19 cellular contexts compared by ENCODE assay signal in genomic region chr5:180068519-180069090, GRCh38. TPM values are rescaled to one million over a fixed set of nuclear protein-coding genes. Genes with fewer than 3 reads are reported as not detected.
A peak's percentile ranks its signal among the peaks of the same experiment; 100 is the strongest.
DNase-seq lines count a peak whose midpoint lies in the region; ATAC-seq, FAIRE-seq and TF ChIP-seq lines count a peak whose summit lies in the region.
"Had no signal": no experiment of that assay in that cellular context is flagged by ENCODE, and none has a peak within 500 bp of the region (broad histone marks: within the 10 kb centered on the region; RNA-seq: fewer than 3 reads in every experiment).

No MANE protein-coding gene starts in this region.

- no peak overlapping the region for H3K4me3 Mint-ChIP-seq in Caco-2 (ENCODE audit: unreplicated experiment)

- no peak overlapping the region for H3K14ac ChIP-seq in H1 (ENCODE audit: insufficient read length)

- no peak overlapping the region for H2BK15ac ChIP-seq in H1 (ENCODE audit: low read length)

- H3K79me2 ChIP-seq in PC-9 (ENCODE audit: low read depth) (peaks cover 36% of the 10 kb centered on the region), H1 (ENCODE audit: control insufficient read depth in 1 of 2, insufficient read depth in 2 of 2, low read length in 2 of 2) (peaks cover 21 to 77% of the 10 kb centered on the region in 2 experiments)

- no peak overlapping the region for H4K8ac ChIP-seq in H1 (ENCODE audit: extremely low read depth, insufficient read depth, low read length)

- no peak overlapping the region for H3K27ac Mint-ChIP-seq in Caco-2 (ENCODE audit: unreplicated experiment)
- H3K27ac Mint-ChIP-seq: activated T-helper 17 cell treated with anti-CD3 and anti-CD28 coated beads, Interleukin-2, amount 50 U/mL, for 72 hours had no signal

- no peak overlapping the region for H2AK5ac ChIP-seq in H1 (ENCODE audit: low read depth, low read length)

- H3F3A ChIP-seq in PC-9 (ENCODE audit: insufficient read depth, low read depth), result no peaks in the 10 kb centered on the region

- TF ChIP-seq POLR2A in H1 (IDR thresholded peaks at IDR 0.05; ENCODE audit: control extremely low read depth in 1 of 2, low read depth in 2 of 2, low read length in 2 of 2), result no peak

- CTCF ChIA-PET in PC-9 (lab: Charles Lee), result no interaction called here
- CTCF ChIA-PET in H1 (lab: Charles Lee; ENCODE audit: partially characterized antibody), result interaction anchor here (1.2 to 1.7 kb wide), 3 partner anchors 13 to 47 kb away, joined by 3 to 5 read pairs (median 3); no protein-coding TSS in a partner anchor
- CTCF ChIA-PET in Caco-2 (lab: Charles Lee), result no interaction called here

- FAIRE-seq in H1 (lab: Jason Lieb, UNC), result no peak
- FAIRE-seq: bronchial epithelial cell had no signal

- H3K23me2 ChIP-seq in H1 (ENCODE audit: low read depth, low read length), result peaks cover 14% of the 10 kb centered on the region

- H3K9me3 Mint-ChIP-seq in Caco-2 (ENCODE audit: unreplicated experiment), result no peaks in the 10 kb centered on the region
- H3K9me3 Mint-ChIP-seq: activated T-helper 17 cell treated with anti-CD3 and anti-CD28 coated beads, Interleukin-2, amount 50 U/mL, for 72 hours had no signal

- no peaks in the 10 kb centered on the region for H3K9me2 ChIP-seq in PC-9 (ENCODE audit: insufficient read depth)
- H3K9me2 ChIP-seq: SK-N-SH had no signal

- H3K27me3 ChIP-seq in PC-9 (ENCODE audit: insufficient read depth, low read depth) (no peaks in the 10 kb centered on the region), H1 (replicated peaks in 1 of 4; ENCODE audit: control insufficient read depth in 3 of 4, extremely low read depth in 1 of 4, insufficient read depth in 3 of 4, low read length in 3 of 4) (peaks cover 6 to 15% (median 12%) of the 10 kb centered on the region in 4 experiments), neuron (ENCODE audit: insufficient read depth, low read length) (no peaks in the 10 kb centered on the region), Caco-2 (replicated peaks; ENCODE audit: control insufficient read depth, insufficient read depth, low read length) (no peaks in the 10 kb centered on the region; the same call in 1 of the 2 replicates)
- H3K27me3 ChIP-seq: sigmoid colon, upper lobe of right lung had no signal

- H3K23ac ChIP-seq in H1 (ENCODE audit: insufficient read length), result no peak overlapping the region

- no peak overlapping the region for H3K56ac ChIP-seq in H1 (replicated peaks; ENCODE audit: insufficient read length, low read depth, low read length)

- H2BK5ac ChIP-seq in H1 (ENCODE audit: low read depth, low read length), result no peak overlapping the region

- no peak for ATAC-seq in sciatic nerve
- ATAC-seq: activated T-helper 17 cell treated with anti-CD3 and anti-CD28 coated beads, Interleukin-2, amount 50 U/mL, for 72 hours; left colon; stimulated activated naive CD8-positive, alpha-beta T cell treated with anti-CD3 and anti-CD28 coated beads, Interleukin-15, Interleukin-2, amounts not matched to agents 100 U/mL and 50 U/mL, for 24 hours; upper lobe of right lung had no signal

- H3K36me3 ChIP-seq in PC-9 (ENCODE audit: low read depth), result no peaks in the 10 kb centered on the region
- peaks cover 0 to 5% (median 0%) of the 10 kb centered on the region in 4 experiments; a peak in 1 of 8 replicates for H3K36me3 ChIP-seq in H1 (ENCODE audit: control insufficient read depth in 2 of 4, insufficient read depth in 4 of 4, low read length in 3 of 4)
- no peaks in the 10 kb centered on the region for H3K36me3 ChIP-seq in neuron (ENCODE audit: insufficient read depth, low read length)
- H3K36me3 ChIP-seq in Caco-2 (ENCODE audit: control insufficient read depth, insufficient read depth, low read length), result no peaks in the 10 kb centered on the region
- H3K36me3 ChIP-seq: sigmoid colon, upper lobe of right lung had no signal

- intact Hi-C loops in PC-9 (cut with micrococcal nuclease; ENCODE audit: unreplicated experiment), result no loop called here
- intact Hi-C loops in Caco-2 (cut with micrococcal nuclease; ENCODE audit: unreplicated experiment), result no loop called here
- intact Hi-C loops in sciatic nerve (cut with DNase I), result no loop called here

- H2BK20ac ChIP-seq in H1 (ENCODE audit: low read length), result no peak overlapping the region

- peak overlapping the region; percentile 55 for H4K5ac ChIP-seq in H1 (ENCODE audit: insufficient read length, low read depth, low read length)

- 71 to 100% methylated on average over 1 to 6 of the region's 6 CpGs for WGBS in H1 (ENCODE audit: extremely low coverage in 1 of 2, insufficient coverage in 1 of 2, insufficient read length in 1 of 2, insufficient replicate concordance in 2 of 2, low coverage in 1 of 2, low lambda C conversion rate in 2 of 2, missing lambda C conversion rate in 1 of 2), 2 experiments

- H3K9me3 ChIP-seq in PC-9 (ENCODE audit: insufficient read depth, low read depth) (peaks cover 7% of the 10 kb centered on the region; the same call in 1 of the 2 replicates), H1 (ENCODE audit: insufficient read depth in 2 of 2, low read depth in 1 of 2, low read length in 1 of 2) (peaks cover 8 to 12% of the 10 kb centered on the region in 2 experiments), neuron (ENCODE audit: low read length) (peaks cover 10% of the 10 kb centered on the region), Caco-2 (peaks cover 5% of the 10 kb centered on the region; the same call in 1 of the 2 replicates)
- H3K9me3 ChIP-seq: sigmoid colon, SK-N-SH, upper lobe of right lung had no signal

- no peak overlapping the region for H2BK12ac ChIP-seq in H1 (ENCODE audit: low read depth, low read length)

- H3K18ac ChIP-seq in H1 (ENCODE audit: extremely low read depth, low read length), result no peak overlapping the region

- DNase-seq in G401 (ENCODE audit: low spot score) (peak; percentile 25), PC-9 (no peak), H1 (ENCODE audit: low read depth in 1 of 2, low spot score in 2 of 2) (no peak), Caco-2 (no peak), LoVo (ENCODE audit: low spot score) (no peak), sciatic nerve (ENCODE audit: low spot score) (no peak), cerebellar nuclear complex (lab: John Stamatoyannopoulos, UW) (no peak)
- DNase-seq: activated CD4-positive, CD25-positive, alpha-beta regulatory T cell treated with anti-CD3 and anti-CD28 coated beads, Interleukin-2, amount 50 U/mL, for 72 hours; H7; Karpas-422; left colon; NCI-H2171; sigmoid colon; SK-N-SH; stimulated activated naive CD8-positive, alpha-beta T cell treated with anti-CD3 and anti-CD28 coated beads, Interleukin-15, Interleukin-2, amounts not matched to agents 100 U/mL and 50 U/mL, for 24 hours; upper lobe of right lung had no signal

- TF ChIP-seq RAD21 in H1 (IDR thresholded peaks at IDR 0.05 in 1 of 2, conservative IDR thresholded peaks at IDR 0.05 in 1 of 2; ENCODE audit: low read depth in 2 of 2, low read length in 2 of 2), result no peak

- H4K91ac ChIP-seq in H1 (replicated peaks; ENCODE audit: insufficient read length, low read length), result no peak overlapping the region

- no peak overlapping the region for H3K4ac ChIP-seq in H1 (replicated peaks; ENCODE audit: insufficient read length, low read depth, low read length)

- no peak overlapping the region for H2AFZ ChIP-seq in PC-9
- no peak overlapping the region for H2AFZ ChIP-seq in H1 (ENCODE audit: low read length)
- no peak overlapping the region for H2AFZ ChIP-seq in neuron (ENCODE audit: low read depth, low read length)

- H4K20me1 ChIP-seq in PC-9 (ENCODE audit: insufficient read depth) (no peaks in the 10 kb centered on the region; the same call in none of the 2 replicates), H1 (replicated peaks in 1 of 2; ENCODE audit: control insufficient read depth in 1 of 2, insufficient read depth in 2 of 2, low read length in 2 of 2) (peaks cover 2 to 10% of the 10 kb centered on the region in 2 experiments)

- H3K4me3 ChIP-seq in PC-9 (no peak overlapping the region), H1 (ENCODE audit: extremely low read depth in 1 of 4, insufficient read depth in 2 of 4, low read depth in 3 of 4, low read length in 4 of 4) (peak overlapping the region in 1 of 4 experiments; percentile 93; a peak in 2 of 8 replicates), neuron (ENCODE audit: low read length) (peak overlapping the region; percentile 78), Caco-2 (ENCODE audit: low read depth, low read length) (no peak overlapping the region)

- TF ChIP-seq CTCF in PC-9 (conservative IDR thresholded peaks at IDR 0.05), result no peak
- no peak for TF ChIP-seq CTCF in H1 (IDR thresholded peaks at IDR 0.05; ENCODE audit: control extremely low read depth in 1 of 3, insufficient read depth in 1 of 3, low read depth in 1 of 3, low read length in 3 of 3)
- TF ChIP-seq CTCF in Caco-2 (IDR thresholded peaks at IDR 0.05; ENCODE audit: insufficient read depth in 1 of 2, low read depth in 1 of 2, low read length in 1 of 2, severe bottlenecking in 1 of 2, unreplicated experiment in 1 of 2), result no peak

- H3K4me1 Mint-ChIP-seq in Caco-2 (ENCODE audit: low read depth, unreplicated experiment), result peaks cover 6% of the 10 kb centered on the region
- H3K4me1 Mint-ChIP-seq: activated T-helper 17 cell treated with anti-CD3 and anti-CD28 coated beads, Interleukin-2, amount 50 U/mL, for 72 hours had no signal

- BruUV-seq in PC-9 (replicated peaks; lab: Mats Ljungman, UMichigan) (no TSS peak), Caco-2 (replicated peaks; lab: Mats Ljungman, UMichigan) (no TSS peak)

- in situ Hi-C loops in G401 (cut with HindIII; ENCODE audit: low sequenced_read_pairs), result no loop called here

- H3K4me2 ChIP-seq in PC-9 (peak overlapping the region; percentile 92; the same call in 1 of the 2 replicates), H1 (ENCODE audit: insufficient read depth in 1 of 2, low read depth in 2 of 2, low read length in 2 of 2) (peak overlapping the region; percentile 29 to 88; a peak in 3 of 4 replicates)

- H3K79me1 ChIP-seq in H1 (ENCODE audit: low read depth, low read length), result peaks cover 6% of the 10 kb centered on the region

- H3K27ac ChIP-seq in PC-9, result no peak overlapping the region
- H3K27ac ChIP-seq in H1 (ENCODE audit: low read depth, low read length), result no peak overlapping the region
- H3K27ac ChIP-seq: sigmoid colon, upper lobe of right lung had no signal

- TF ChIP-seq EP300 in H1 (IDR thresholded peaks at IDR 0.05; ENCODE audit: borderline replicate concordance in 1 of 2, low read depth in 2 of 2, low read length in 2 of 2), result no peak

- no peak overlapping the region for H2BK120ac ChIP-seq in H1 (replicated peaks; ENCODE audit: low read depth, low read length)

- peaks cover 4% of the 10 kb centered on the region for H3K27me3 Mint-ChIP-seq in Caco-2 (ENCODE audit: insufficient read depth, unreplicated experiment)
- H3K27me3 Mint-ChIP-seq: activated T-helper 17 cell treated with anti-CD3 and anti-CD28 coated beads, Interleukin-2, amount 50 U/mL, for 72 hours had no signal

- H3K4me1 ChIP-seq in PC-9 (replicated peaks; ENCODE audit: insufficient read depth) (peaks cover 20% of the 10 kb centered on the region), H1 (replicated peaks in 1 of 4; ENCODE audit: control insufficient read depth in 3 of 4, insufficient read depth in 4 of 4, low read length in 3 of 4) (peaks cover 2 to 11% (median 8%) of the 10 kb centered on the region in 4 experiments; a peak in 4 of 7 replicates), neuron (ENCODE audit: insufficient read depth, low read length) (peaks cover 30% of the 10 kb centered on the region), Caco-2 (peaks cover 12% of the 10 kb centered on the region; the same call in 1 of the 2 replicates)

- H3K36me3 Mint-ChIP-seq in Caco-2 (ENCODE audit: insufficient read depth, unreplicated experiment), result peaks cover 15% of the 10 kb centered on the region

- POLR2A ChIA-PET in PC-9 (lab: Charles Lee; ENCODE audit: unreplicated experiment), result no interaction called here
- POLR2A ChIA-PET in H1 (lab: Charles Lee; ENCODE audit: partially characterized antibody), result interaction anchor here (1.0 to 1.4 kb wide), 2 partner anchors 15 to 39 kb away, joined by 3 to 4 read pairs; no protein-coding TSS in a partner anchor
- POLR2A ChIA-PET in Caco-2 (lab: Charles Lee), result no interaction called here

- H3K9ac ChIP-seq in H1 (replicated peaks in 1 of 4; ENCODE audit: extremely low read depth in 1 of 4, low read depth in 3 of 4, low read length in 3 of 4), result no peak overlapping the region
- H3K9ac ChIP-seq: SK-N-SH had no signal

RNA-seq across cellular contexts. Expression of gene RNF130, which starts 3.0 kb away (rescaled TPM):
- total RNA-seq in G401 (2014; rRNA removed; shearing (Covaris generic)), result 54.9 and 67.9 TPM in 2 replicates
- total RNA-seq in PC-9 (2021) (49.6 and 52.9 TPM in 2 replicates), Caco-2 (2022) (30.2 and 34.5 TPM in 2 replicates), sciatic nerve (118 TPM)
- total RNA-seq in H1 (2021; fragmentation: NEBNext Ultra II Directional; extraction: Animal tissue kit (Norgen Biotek cat#: 25700)), result 63.1 and 65.1 TPM in 2 replicates
- polyA plus RNA-seq in H1 (2011; rRNA removed), result 65.4 and 70.0 TPM in 2 replicates
- polyA plus RNA-seq in H1 (2011; cell fraction: cytosol; rRNA removed), result 73.0 TPM
- 58.2 TPM for polyA plus RNA-seq in H1 (2011; cell fraction: nucleus; rRNA removed)
- 60.3 to 80.3 TPM (median 67.1 TPM) in 4 replicates for polyA plus RNA-seq in H1 (2012, experiment 1 of 2)
- polyA plus RNA-seq in H1 (2012, experiment 2 of 2), result 55.3 TPM
- 78.6 TPM for polyA plus RNA-seq in H1 (2013, experiment 1 of 2)
- 86.8 TPM for polyA plus RNA-seq in H1 (2013, experiment 2 of 2)
- polyA minus RNA-seq in H1 (2011; rRNA and poly(A)+ RNA removed), result 56.6 and 57.4 TPM in 2 replicates
- polyA minus RNA-seq in H1 (2011; cell fraction: cytosol; rRNA and poly(A)+ RNA removed), result 35.1 TPM
- 73.0 TPM for polyA minus RNA-seq in H1 (2011; cell fraction: nucleus; rRNA and poly(A)+ RNA removed)
